8 cellular contexts compared by ENCODE assay signal in genomic region chr21:42466700-42467612, GRCh38. TPM values are rescaled to one million over a fixed set of nuclear protein-coding genes. Genes with fewer than 3 reads are reported as not detected.
DNase-seq lines count a peak whose midpoint lies in the region; ATAC-seq and TF ChIP-seq lines count a peak whose summit lies in the region.

No MANE protein-coding gene starts in this region.

- H3K4me3 Mint-ChIP-seq in activated T-cell treated with anti-CD3 and anti-CD28 coated beads, Interleukin-2, amount 50 U/mL, for 24 hours: no peak overlapping the region

- WGBS in body of pancreas, 2 donors: 66 to 69% methylated on average over 20 of the region's 20 CpGs
- no CpG with 5 or more reads among the region's 20 CpGs for WGBS in mesendoderm (ENCODE audit: extremely low coverage, insufficient coverage, low lambda C conversion rate)

- H3K9me3 Mint-ChIP-seq in activated T-cell treated with anti-CD3 and anti-CD28 coated beads, Interleukin-2, amount 50 U/mL, for 24 hours: no peaks in the 10 kb centered on the region

- no peak overlapping the region for H3K27ac ChIP-seq in body of pancreas
- no peak overlapping the region for H3K27ac ChIP-seq in mesendoderm (ENCODE audit: low read depth, low read length)
- no peak overlapping the region for H3K27ac ChIP-seq in uterus

- no peak overlapping the region for H3K27ac Mint-ChIP-seq in activated T-cell treated with anti-CD3 and anti-CD28 coated beads, Interleukin-2, amount 50 U/mL, for 24 hours

- H4K5ac ChIP-seq in mesendoderm (ENCODE audit: low read length): no peak overlapping the region

- no peak overlapping the region for H3K9ac ChIP-seq in mesendoderm (ENCODE audit: low read length)

- H3K23ac ChIP-seq in mesendoderm (ENCODE audit: low read length): no peak overlapping the region

- H4K8ac ChIP-seq in mesendoderm (ENCODE audit: low read depth, low read length): no peak overlapping the region

- no peaks in the 10 kb centered on the region for H3K27me3 Mint-ChIP-seq in activated T-cell treated with anti-CD3 and anti-CD28 coated beads, Interleukin-2, amount 50 U/mL, for 24 hours

- peak overlapping the region; percentile 8 for H3K18ac ChIP-seq in mesendoderm (ENCODE audit: low read length)

- no peaks in the 10 kb centered on the region for H3K79me2 ChIP-seq in mesendoderm (ENCODE audit: control insufficient read depth, insufficient read depth, low read length)

- peak; percentile 25 for DNase-seq in activated T-cell treated with anti-CD3 and anti-CD28 coated beads, Interleukin-2, amount 50 U/mL, for 24 hours
- DNase-seq in activated T-cell treated with anti-CD3 and anti-CD28 coated beads for 4 hours (no peak), NCI-H1092 (lab: John Stamatoyannopoulos, UW) (peak; percentile 25), body of pancreas (peak in 3 of 4 donors; percentile 14 to 55 (median 53)), mesendoderm (peak; percentile 88), uterus (no peak)
- no peak for DNase-seq in NK-92 treated with Interleukin-12 subunit alpha and Interleukin-12 subunit beta, amount 100 ng/mL, for 24 hours (lab: John Stamatoyannopoulos, UW)

- no peak overlapping the region for H3K4me3 ChIP-seq in body of pancreas
- H3K4me3 ChIP-seq in mesendoderm (ENCODE audit: low read length): no peak overlapping the region
- H3K4me3 ChIP-seq in uterus: no peak overlapping the region

- H3K4me1 Mint-ChIP-seq in activated T-cell treated with anti-CD3 and anti-CD28 coated beads, Interleukin-2, amount 50 U/mL, for 24 hours (ENCODE audit: low read depth): peaks cover 51% of the 10 kb centered on the region

- no peak overlapping the region for H2BK5ac ChIP-seq in mesendoderm (ENCODE audit: low read length)

- H3K9me3 ChIP-seq in body of pancreas: no peaks in the 10 kb centered on the region
- no peaks in the 10 kb centered on the region for H3K9me3 ChIP-seq in uterus

- H3K27me3 ChIP-seq in body of pancreas (no peaks in the 10 kb centered on the region), mesendoderm (ENCODE audit: insufficient read depth, low read length, poor library complexity) (no peaks in the 10 kb centered on the region), uterus (no peaks in the 10 kb centered on the region)

- no peak overlapping the region for H2AK5ac ChIP-seq in mesendoderm (ENCODE audit: low read length)

- TF ChIP-seq CTCF in body of pancreas (IDR thresholded peaks at IDR 0.05) (peak in 3 of 7 experiments; percentile 22 to 39 (median 35)), uterus (IDR thresholded peaks at IDR 0.05) (no peak)

- H3K36me3 ChIP-seq in body of pancreas (replicated peaks in 1 of 2; ENCODE audit: insufficient read depth in 1 of 2, low read depth in 2 of 2) (no peaks in the 10 kb centered on the region), mesendoderm (ENCODE audit: control insufficient read depth, insufficient read depth, low read length) (no peaks in the 10 kb centered on the region), uterus (no peaks in the 10 kb centered on the region)

- no peak overlapping the region for H3K4me2 ChIP-seq in mesendoderm (ENCODE audit: low read length)

- no peak overlapping the region for H2BK120ac ChIP-seq in mesendoderm (ENCODE audit: low read depth, low read length)

- TF ChIP-seq POLR2A in body of pancreas (IDR thresholded peaks at IDR 0.05) (no peak), uterus (IDR thresholded peaks at IDR 0.05) (no peak)

- intact Hi-C loops in body of pancreas (cut with DNase I) (no loop called here), uterus (cut with DNase I; ENCODE audit: low total_unique reads) (no loop called here)

- no peak overlapping the region for H2BK15ac ChIP-seq in mesendoderm (replicated peaks; ENCODE audit: low read depth)

- no peak overlapping the region for H3K4ac ChIP-seq in mesendoderm (ENCODE audit: low read depth, low read length)

- H3K36me3 Mint-ChIP-seq in activated T-cell treated with anti-CD3 and anti-CD28 coated beads, Interleukin-2, amount 50 U/mL, for 24 hours (ENCODE audit: low read depth): no peaks in the 10 kb centered on the region

- H3K56ac ChIP-seq in mesendoderm (ENCODE audit: low read length): peak overlapping the region; percentile 11

- ATAC-seq in body of pancreas: no peak
- ATAC-seq in HG02571 (IDR thresholded peaks at IDR 0.05; ENCODE audit: unreplicated experiment): no peak

- peaks cover 53% of the 10 kb centered on the region for H3K4me1 ChIP-seq in body of pancreas
- H3K4me1 ChIP-seq in mesendoderm (ENCODE audit: control insufficient read depth, low read depth, low read length): peaks cover 18% of the 10 kb centered on the region
- H3K4me1 ChIP-seq in uterus: no peaks in the 10 kb centered on the region

- H3K79me1 ChIP-seq in mesendoderm (ENCODE audit: low read length): no peaks in the 10 kb centered on the region

RNA-seq across cellular contexts. Expression of gene RSPH1, which starts 29.1 kb away (rescaled TPM):
- total RNA-seq in body of pancreas: 1 to 10 TPM; 1.6 to 2.3 TPM
- polyA plus RNA-seq in mesendoderm (2013, experiment 1 of 2): 0.27 TPM
- 0.25 TPM for polyA plus RNA-seq in mesendoderm (2013, experiment 2 of 2)
- total RNA-seq in uterus: 1 to 10 TPM in 2 of 4 donors, not detected in 2; 1.7 to 3.4 TPM

RNA-seq across cellular contexts. Expression of gene SLC37A1, which starts 46.7 kb away (rescaled TPM):
- total RNA-seq in body of pancreas (10 to 100 TPM in 1 of 2 donors, 1 to 10 TPM in 1; 6.3 to 16.3 TPM), uterus (1 to 10 TPM; 2.3 to 8.8 (median 6.3) TPM)
- polyA plus RNA-seq in mesendoderm (2013, experiment 1 of 2): 15.0 TPM
- polyA plus RNA-seq in mesendoderm (2013, experiment 2 of 2): 16.0 TPM

Comparison
In these comparisons a context has a peak if more than half of its experiments do, and no peak if none do; other contexts are left out.
1. DNase-seq: peak in activated T-cell treated with anti-CD3 and anti-CD28 coated beads, Interleukin-2, amount 50 U/mL, for 24 hours (single experiment), NCI-H1092 (single experiment), body of pancreas (3 of 4) and mesendoderm (single experiment); none in activated T-cell treated with anti-CD3 and anti-CD28 coated beads for 4 hours (single experiment), NK-92 treated with Interleukin-12 subunit alpha and Interleukin-12 subunit beta, amount 100 ng/mL, for 24 hours (single experiment) and uterus (0 of 2).